ENCODE assay signal across 8 cellular contexts in genomic region chr3:184417619-184418327, GRCh38. TPM values are rescaled to one million over a fixed set of nuclear protein-coding genes. Genes with fewer than 3 reads are reported as not detected.
A peak's percentile ranks its signal among the peaks of the same experiment; 100 is the strongest.
DNase-seq lines count a peak whose midpoint lies in the region; ATAC-seq and TF ChIP-seq lines count a peak whose summit lies in the region.

No MANE protein-coding gene starts in this region.

- TF ChIP-seq CTCF in AG09309 (IDR thresholded peaks at IDR 0.05; ENCODE audit: control insufficient read depth, insufficient read depth, low read depth, low read length, missing control alignments): peak; percentile 98

- no peak overlapping the region for H3K4me3 ChIP-seq in AG09309 (ENCODE audit: control insufficient read depth, low read depth, low read length)

- ATAC-seq in GM18909 (IDR thresholded peaks at IDR 0.05; ENCODE audit: poor library complexity, unreplicated experiment) (peak; percentile 84), HG03442 (IDR thresholded peaks at IDR 0.05; ENCODE audit: unreplicated experiment) (peak; percentile 88)

- DNase-seq in AG09309 (ENCODE audit: low read depth) (no peak), NCI-H526 treated with DMSO at 0.1 percent for 48 hours (lab: John Stamatoyannopoulos, UW) (peak; percentile 16), dermis blood vessel endothelial cell (peak; percentile 84), medulla oblongata (ENCODE audit: extremely low spot score) (peak; percentile 78)
- DNase-seq in activated CD4-positive, alpha-beta T cell treated with anti-CD3 and anti-CD28 coated beads, Interleukin-2, amount 50 U/mL, for 4 hours: peak; percentile 62 to 63
- DNase-seq in stimulated activated CD8-positive, alpha-beta memory T cell treated with anti-CD3 and anti-CD28 coated beads, Interleukin-2, amount 100 ng/mL, for 48 hours (ENCODE audit: low read depth in 2 of 2): peak; percentile 49 to 60

RNA-seq across cellular contexts. Expression of gene CHRD, which starts 37.9 kb away (rescaled TPM):
- total RNA-seq in dermis blood vessel endothelial cell: 0.23 and 0.34 TPM in 2 replicates

RNA-seq across cellular contexts. Expression of gene THPO, which starts 39.8 kb away (rescaled TPM):
- total RNA-seq in dermis blood vessel endothelial cell: not detected in 2 replicates

RNA-seq across cellular contexts. Expression of gene POLR2H, which starts 56.3 kb away (rescaled TPM):
- total RNA-seq in dermis blood vessel endothelial cell: 91.2 and 135 TPM in 2 replicates

RNA-seq across cellular contexts. Expression of gene CLCN2, which starts 56.4 kb away (rescaled TPM):
- 3.2 and 5.4 TPM in 2 replicates for total RNA-seq in dermis blood vessel endothelial cell
